27 cellular contexts compared by ENCODE assay signal in genomic region chr17:15941781-15942180, GRCh38. TPM values are rescaled to one million over a fixed set of nuclear protein-coding genes. Genes with fewer than 3 reads are reported as not detected.
DNase-seq lines count a peak whose midpoint lies in the region; ATAC-seq and TF ChIP-seq lines count a peak whose summit lies in the region.
"Had no signal": no experiment of that assay in that cellular context is flagged by ENCODE, and none has a peak within 500 bp of the region (broad histone marks: within the 10 kb centered on the region; RNA-seq: fewer than 3 reads in every experiment).

No MANE protein-coding gene starts in this region.

- no peak overlapping the region for H3K27ac ChIP-seq in SK-N-SH (ENCODE audit: low read depth in 2 of 2, low read length in 1 of 2)
- peak overlapping the region; percentile 85 for H3K27ac ChIP-seq in PC-3 (ENCODE audit: low read length)
- no peak overlapping the region for H3K27ac ChIP-seq in osteoblast (ENCODE audit: low read depth, low read length)
- H3K27ac ChIP-seq: 22Rv1, esophagus muscularis mucosa had no signal

- H3F3A ChIP-seq in SK-N-SH (replicated peaks; ENCODE audit: insufficient read depth), result no peaks in the 10 kb centered on the region
- H3F3A ChIP-seq in PC-3 (ENCODE audit: low read length, unreplicated experiment), result peaks cover 10% of the 10 kb centered on the region

- H2AFZ ChIP-seq in SK-N-SH (ENCODE audit: low read depth) (no peak overlapping the region), PC-3 (ENCODE audit: low read length) (peak overlapping the region; percentile 58), osteoblast (ENCODE audit: low read length) (no peak overlapping the region)

- CTCF ChIA-PET in SK-N-SH (lab: Yijun Ruan, JAX), result no interaction called here
- CTCF ChIA-PET in PC-3 (lab: Charles Lee), result no interaction called here
- CTCF ChIA-PET in WTC11 (lab: Charles Lee), result interaction anchor here (1.0 kb wide), 1 partner anchor 159 kb away, joined by 3 read pairs; no protein-coding TSS in a partner anchor

- TF ChIP-seq EP300 in SK-N-SH (IDR thresholded peaks at IDR 0.05; ENCODE audit: borderline replicate concordance in 1 of 2, low read depth in 1 of 2, low read length in 1 of 2), result no peak

- 0 out of 2 replicates have a peak, but pooled peaks cover 3% of the 10 kb centered on the region for H3K36me3 Mint-ChIP-seq in WTC11
- H3K36me3 Mint-ChIP-seq: memory B cell, T-cell, type B pancreatic cell had no signal

- H3K4me1 ChIP-seq in SK-N-SH (ENCODE audit: control insufficient read depth in 1 of 2, insufficient read depth in 2 of 2, low read depth in 1 of 2, low read length in 1 of 2) (peaks cover 0 to 7% of the 10 kb centered on the region in 2 experiments; a peak in 1 of 4 replicates), PC-3 (ENCODE audit: insufficient read depth, low read length) (peaks cover 40% of the 10 kb centered on the region), osteoblast (ENCODE audit: insufficient read depth, low read length) (peaks cover 11% of the 10 kb centered on the region)

- H4K20me1 ChIP-seq in SK-N-SH (ENCODE audit: insufficient read depth) (no peaks in the 10 kb centered on the region), PC-3 (ENCODE audit: low read length) (no peaks in the 10 kb centered on the region), osteoblast (ENCODE audit: insufficient read depth, low read length) (no peaks in the 10 kb centered on the region)

- no peak overlapping the region for H3K4me3 ChIP-seq in SK-N-SH (ENCODE audit: low read depth in 2 of 2, low read length in 1 of 2)
- H3K4me3 ChIP-seq in PC-3 (ENCODE audit: low read length), result no peak overlapping the region
- no peak overlapping the region for H3K4me3 ChIP-seq in choroid plexus epithelial cell (ENCODE audit: low read depth, low read length)
- H3K4me3 ChIP-seq in osteoblast (ENCODE audit: insufficient read depth, low read length), result no peak overlapping the region
- H3K4me3 ChIP-seq: esophagus muscularis mucosa had no signal

- intact Hi-C loops in PC-3 (cut with micrococcal nuclease), result no loop called here

- no TSS peak for BruUV-seq in PC-3 (replicated peaks; lab: Mats Ljungman, UMichigan)

- H3K9me2 ChIP-seq in SK-N-SH (no peaks in the 10 kb centered on the region), PC-3 (replicated peaks; ENCODE audit: low read length) (no peaks in the 10 kb centered on the region)

- POLR2A ChIA-PET in SK-N-SH (lab: Yijun Ruan, JAX), result interaction anchor here (1.1 kb wide), 1 partner anchor 57 kb away, joined by 3 read pairs; the partner anchor contains the start of genes TTC19 and ZSWIM7
- POLR2A ChIA-PET in PC-3 (lab: Charles Lee; ENCODE audit: unreplicated experiment), result interaction anchor here (0.5 to 0.7 kb wide), 3 partner anchors 58 to 64 kb away, joined by 3 to 4 read pairs (median 4); partner anchors contain the start of genes TTC19 and ZSWIM7
- POLR2A ChIA-PET in WTC11 (lab: Charles Lee), result interaction anchor here (0.8 kb wide), 1 partner anchor 11 kb away, joined by 3 read pairs; no protein-coding TSS in a partner anchor

- H3K4me3 Mint-ChIP-seq in WTC11, result no peak overlapping the region
- H3K4me3 Mint-ChIP-seq: activated T-cell treated with anti-CD3 and anti-CD28 coated beads, Interleukin-2, amount 50 U/mL, for 72 hours; memory B cell; T-cell; type B pancreatic cell had no signal

- no peak for TF ChIP-seq CTCF in SK-N-SH (IDR thresholded peaks at IDR 0.05)
- TF ChIP-seq CTCF in PC-3 (conservative IDR thresholded peaks at IDR 0.05; ENCODE audit: low read depth, low read length), result no peak
- TF ChIP-seq CTCF in choroid plexus epithelial cell (conservative IDR thresholded peaks at IDR 0.05; ENCODE audit: low read depth, low read length), result no peak
- TF ChIP-seq CTCF in osteoblast (IDR thresholded peaks at IDR 0.05; ENCODE audit: extremely low read depth, low read depth, low read length), result no peak
- TF ChIP-seq CTCF in WTC11 (IDR thresholded peaks at IDR 0.05), result no peak

- peaks cover 45% of the 10 kb centered on the region for H3K27me3 Mint-ChIP-seq in WTC11 (ENCODE audit: low read depth)

- H3K9me3 Mint-ChIP-seq in WTC11, result peaks cover 4% of the 10 kb centered on the region
- H3K9me3 Mint-ChIP-seq: activated T-cell treated with anti-CD3 and anti-CD28 coated beads, Interleukin-2, amount 50 U/mL, for 72 hours; T-cell; type B pancreatic cell had no signal

- no peak overlapping the region for H3K9ac ChIP-seq in SK-N-SH
- H3K9ac ChIP-seq in PC-3 (ENCODE audit: low read length), result peak overlapping the region; percentile 48

- H3K36me3 ChIP-seq in SK-N-SH (replicated peaks in 1 of 2; ENCODE audit: control insufficient read depth in 1 of 2, insufficient read depth in 2 of 2, low read length in 1 of 2), result no peaks in the 10 kb centered on the region
- no peaks in the 10 kb centered on the region for H3K36me3 ChIP-seq in PC-3 (ENCODE audit: low read depth, low read length)
- H3K36me3 ChIP-seq in osteoblast (ENCODE audit: insufficient read depth, low read length), result no peaks in the 10 kb centered on the region
- H3K36me3 ChIP-seq: esophagus muscularis mucosa had no signal

- no peak for TF ChIP-seq RAD21 in SK-N-SH (IDR thresholded peaks at IDR 0.05; ENCODE audit: low read length)

- H3K9me3 ChIP-seq in SK-N-SH, result no peaks in the 10 kb centered on the region
- H3K9me3 ChIP-seq in PC-3 (ENCODE audit: low read length), result no peaks in the 10 kb centered on the region
- no peaks in the 10 kb centered on the region for H3K9me3 ChIP-seq in osteoblast (ENCODE audit: low read depth, low read length)
- H3K9me3 ChIP-seq: esophagus muscularis mucosa had no signal

- ATAC-seq in SK-N-SH treated with all-trans-retinoic acid at 6 μM for 48 hours (no peak), PC-3 (peak; percentile 12), GM21423 (IDR thresholded peaks at IDR 0.05; ENCODE audit: unreplicated experiment) (no peak), WTC11 (no peak)
- ATAC-seq: activated T-cell treated with anti-CD3 and anti-CD28 coated beads, Interleukin-2, amount 50 U/mL, for 72 hours; T-cell had no signal

- DNase-seq in SK-N-SH (no peak), PC-3 (peak; percentile 84), choroid plexus epithelial cell (ENCODE audit: low read depth) (peak; percentile 44), osteoblast (ENCODE audit: insufficient read length, low spot score, missing footprints) (peak; percentile 89), DMS53 treated with DMSO at 0.1 percent for 48 hours (lab: John Stamatoyannopoulos, UW; ENCODE audit: unreplicated experiment) (no peak), WTC11 (ENCODE audit: low spot score) (no peak)
- DNase-seq: activated naive CD4-positive, alpha-beta T cell treated with anti-CD3 and anti-CD28 coated beads, Interleukin-2, amount 50 U/mL, for 16 hours; activated T-cell treated with anti-CD3 and anti-CD28 coated beads, Interleukin-2, amount 50 U/mL, for 72 hours; anterior cingulate cortex; cerebellar nuclear complex; DMS79 treated with DMSO at 0.1 percent for 48 hours; effector CD8-positive, alpha-beta T cell; kidney glomerular epithelial cell; NCI-H1048; NCI-H187 treated with DMSO at 0.1 percent for 48 hours; NCI-H2227 treated with DMSO at 0.1 percent for 48 hours; NCI-H774; nucleus accumbens; retina; SHP77 had no signal

- H3K27me3 ChIP-seq in SK-N-SH (ENCODE audit: insufficient read depth) (no peaks in the 10 kb centered on the region), PC-3 (ENCODE audit: low read length) (no peaks in the 10 kb centered on the region), osteoblast (ENCODE audit: insufficient read depth, low read length) (no peaks in the 10 kb centered on the region)

- no peak overlapping the region for H3K4me2 ChIP-seq in SK-N-SH
- peak overlapping the region; percentile 64 for H3K4me2 ChIP-seq in PC-3 (ENCODE audit: low read length)
- no peak overlapping the region for H3K4me2 ChIP-seq in osteoblast (ENCODE audit: insufficient read depth, low read length)

- 62% methylated on average over 7 of the region's 7 CpGs for WGBS in SK-N-SH (ENCODE audit: low lambda C conversion rate)

- H3K79me2 ChIP-seq in SK-N-SH (ENCODE audit: insufficient read depth) (no peaks in the 10 kb centered on the region), PC-3 (ENCODE audit: low read length) (peaks cover 17% of the 10 kb centered on the region), osteoblast (ENCODE audit: insufficient read depth, low read length) (peaks cover 9% of the 10 kb centered on the region)

- H3K27ac Mint-ChIP-seq in WTC11, result no peak overlapping the region
- H3K27ac Mint-ChIP-seq: activated T-cell treated with anti-CD3 and anti-CD28 coated beads, Interleukin-2, amount 50 U/mL, for 72 hours; memory B cell; T-cell; type B pancreatic cell had no signal

- peaks cover 21% of the 10 kb centered on the region for H3K4me1 Mint-ChIP-seq in WTC11

TF ChIP-seq in SK-N-SH, 30 proteins besides CTCF, POLR2A, EP300 and RAD21:
- TF ChIP-seq MEF2A (IDR thresholded peaks at IDR 0.05; ENCODE audit: borderline replicate concordance, low read depth), result no peak
- no peak for TF ChIP-seq TCF12 (IDR thresholded peaks at IDR 0.05)
- TF ChIP-seq FOSL2 (IDR thresholded peaks at IDR 0.05; ENCODE audit: borderline replicate concordance, low read depth), result peak; percentile 21; the same call in 1 of the 2 replicates

TF ChIP-seq in SK-N-SH treated with all-trans-retinoic acid at 6 μM for 48 hours, 23 proteins besides CTCF, POLR2A, EP300 and RAD21 (continues in another document):
- TF ChIP-seq BACH2 (CRISPR knock-in tag; IDR thresholded peaks at IDR 0.05; ENCODE audit: borderline replicate concordance) (no peak), GLIS3 (CRISPR knock-in tag; IDR thresholded peaks at IDR 0.05) (no peak), ZNF70 (CRISPR knock-in tag; IDR thresholded peaks at IDR 0.05) (no peak), ZFP30 (CRISPR knock-in tag; IDR thresholded peaks at IDR 0.05) (no peak)

TF ChIP-seq in WTC11, 78 proteins besides CTCF, POLR2A, EP300 and RAD21 (continues in another document):
- TF ChIP-seq ZNF396 (CRISPR knock-in tag; IDR thresholded peaks at IDR 0.05; ENCODE audit: borderline replicate concordance), result no peak
- TF ChIP-seq EMX1 (CRISPR knock-in tag; IDR thresholded peaks at IDR 0.05), result no peak

RNA-seq across cellular contexts. Expression of gene ADORA2B, which starts 3.1 kb away (rescaled TPM):
- 12.6 and 14.4 TPM in 2 replicates for polyA plus RNA-seq in SK-N-SH (2012; rRNA removed)
- polyA plus RNA-seq in SK-N-SH (2012; cell fraction: cytosol; rRNA removed), result 9.2 and 13.8 TPM in 2 replicates
- 6.8 and 8.1 TPM in 2 replicates for polyA plus RNA-seq in SK-N-SH (2012; cell fraction: nucleus; rRNA removed)
- total RNA-seq in PC-3 (2014; rRNA removed), result 118 and 130 TPM in 2 replicates
- total RNA-seq in osteoblast, result 4.7 and 5.9 TPM in 2 replicates
- 4.2 to 5.1 TPM (median 4.9 TPM) in 3 replicates for total RNA-seq in WTC11 (2021)

RNA-seq across cellular contexts. Expression of gene ZSWIM7, which starts 57.7 kb away (rescaled TPM):
- 48.8 and 63.3 TPM in 2 replicates for polyA plus RNA-seq in SK-N-SH (2012; rRNA removed)
- 48.1 and 49.2 TPM in 2 replicates for polyA plus RNA-seq in SK-N-SH (2012; cell fraction: cytosol; rRNA removed)
- 75.1 and 82.5 TPM in 2 replicates for polyA plus RNA-seq in SK-N-SH (2012; cell fraction: nucleus; rRNA removed)
- total RNA-seq in PC-3 (2014; rRNA removed) (96.1 and 97.6 TPM in 2 replicates), osteoblast (11.6 and 14.7 TPM in 2 replicates), WTC11 (2021) (41.1 to 41.7 TPM (median 41.3 TPM) in 3 replicates)

RNA-seq across cellular contexts. Expression of gene TTC19, which starts 57.8 kb away (rescaled TPM):
- 6.6 and 6.9 TPM in 2 replicates for polyA plus RNA-seq in SK-N-SH (2012; rRNA removed)
- 7.9 and 11.8 TPM in 2 replicates for polyA plus RNA-seq in SK-N-SH (2012; cell fraction: cytosol; rRNA removed)
- 17.3 and 34.3 TPM in 2 replicates for polyA plus RNA-seq in SK-N-SH (2012; cell fraction: nucleus; rRNA removed)
- total RNA-seq in PC-3 (2014; rRNA removed), result 187 and 436 TPM in 2 replicates
- total RNA-seq in osteoblast, result 31.8 and 39.8 TPM in 2 replicates
- 55.3 to 60.0 TPM (median 58.0 TPM) in 3 replicates for total RNA-seq in WTC11 (2021)

Comparison
In these comparisons a context has a peak if more than half of its experiments do, and no peak if none do; other contexts are left out.
1. DNase-seq: peak in PC-3 (single experiment), choroid plexus epithelial cell (single experiment) and osteoblast (single experiment); none in SK-N-SH (single experiment), DMS53 treated with DMSO at 0.1 percent for 48 hours (single experiment) and WTC11 (single experiment).
2. RNA of gene ADORA2B, which starts 3.1 kb away (total RNA-seq): 118 to 130 TPM in PC-3; 4.7 to 5.9 TPM in osteoblast and 4.2 to 5.1 TPM in WTC11; every median in the first group is over 10 times any median in the second.